ENCODE assay signal across 15 cellular contexts in the genomic region with DNA sequence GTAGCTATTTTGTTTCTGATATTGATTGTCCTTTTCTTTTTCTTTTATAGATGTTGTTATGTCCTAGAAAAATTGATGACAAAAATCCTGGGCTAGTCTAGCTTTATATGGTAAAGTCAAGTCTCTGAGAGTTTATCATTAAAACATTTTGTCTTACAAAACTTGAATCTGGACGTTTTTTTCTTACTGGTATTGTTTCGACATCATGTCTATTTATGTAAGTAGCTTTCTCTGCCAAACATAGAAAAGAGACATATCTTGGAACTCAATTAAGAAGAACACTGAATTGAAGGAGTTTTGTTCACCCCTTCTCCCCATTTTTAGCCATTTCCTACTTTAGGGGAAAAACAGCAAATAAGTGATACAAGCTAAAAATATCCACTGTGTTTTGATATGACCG.
"Had no signal": no experiment of that assay in that cellular context is flagged by ENCODE, and none has a peak within 500 bp of the region (broad histone marks: within the 10 kb centered on the region; RNA-seq: fewer than 3 reads in every experiment).

No MANE protein-coding gene starts in this region.

- H3K27ac ChIP-seq: transverse colon, WERI-Rb-1 had no signal

- ATAC-seq: activated CD4-positive, alpha-beta T cell treated with anti-CD3 and anti-CD28 coated beads for 36 hours; natural killer cell; stimulated activated naive B cell treated with anti-CD40 and anti-IgM and Interleukin-4, amounts not matched to agents 10 μg/mL and 1 μg/mL and 100 μg/mL, for 72 hours had no signal

- H3K4me3 ChIP-seq: heart right ventricle, transverse colon had no signal

- H3K27me3 ChIP-seq: heart right ventricle, transverse colon had no signal

- H3K4me1 ChIP-seq: transverse colon had no signal

- H3K36me3 ChIP-seq: heart right ventricle, transverse colon, WERI-Rb-1 had no signal

- DNase-seq: activated CD4-positive, alpha-beta memory T cell treated with anti-CD3 and anti-CD28 coated beads for 36 hours; activated CD4-positive, alpha-beta T cell treated with anti-CD3 and anti-CD28 coated beads for 36 hours; activated naive CD4-positive, alpha-beta T cell treated with anti-CD3 and anti-CD28 coated beads, Interleukin-2, amount 50 U/mL, for 16 hours; activated T-cell treated with anti-CD3 and anti-CD28 coated beads, Interleukin-2, amount 50 U/mL, for 24 hours; cerebellar nuclear complex; erythroblast; heart right ventricle; mammary epithelial cell; natural killer cell; posterior cingulate gyrus; retina; stimulated activated CD4-positive, alpha-beta T cell treated with anti-CD3 and anti-CD28 coated beads, Interleukin-2, amount 100 ng/mL, for 48 hours; stimulated activated naive B cell treated with anti-CD40 and anti-IgM and Interleukin-4, amounts not matched to agents 10 μg/mL and 1 μg/mL and 100 μg/mL, for 72 hours; transverse colon; WERI-Rb-1 had no signal

- H3K9me3 ChIP-seq: transverse colon had no signal
